ENCODE assay signal across 8 cellular contexts in genomic region chr15:89665449-89666146, GRCh38. TPM values are rescaled to one million over a fixed set of nuclear protein-coding genes. Genes with fewer than 3 reads are reported as not detected.
DNase-seq lines count a peak whose midpoint lies in the region; ATAC-seq and TF ChIP-seq lines count a peak whose summit lies in the region.

No MANE protein-coding gene starts in this region.

- H3K9me3 Mint-ChIP-seq in brain: peaks cover 0 to 2% (median 0%) of the 10 kb centered on the region in 5 experiments
- H3K9me3 Mint-ChIP-seq in immature natural killer cell: no peaks in the 10 kb centered on the region
- no peaks in the 10 kb centered on the region for H3K9me3 Mint-ChIP-seq in stimulated activated effector memory CD8-positive, alpha-beta T cell treated with anti-CD3 and anti-CD28 coated beads, Interleukin-12 subunit alpha, Interleukin-12 subunit beta, amount 100 ng/mL, for 72 hours

- H3F3A ChIP-seq in MM.1S (ENCODE audit: insufficient read depth, low read length): no peaks in the 10 kb centered on the region

- no peaks in the 10 kb centered on the region for H3K9me2 ChIP-seq in MM.1S (replicated peaks; ENCODE audit: insufficient read depth, low read length)

- H3K27ac ChIP-seq in MM.1S (ENCODE audit: low read length): no peak overlapping the region

- no peak overlapping the region for H3K9ac ChIP-seq in MM.1S (ENCODE audit: low read length)

- H3K27me3 Mint-ChIP-seq in brain: peaks cover 21% of the 10 kb centered on the region
- peaks cover 4 to 7% (median 6%) of the 10 kb centered on the region in 3 donors for H3K27me3 Mint-ChIP-seq in immature natural killer cell (ENCODE audit: low read depth in 3 of 3)

- H4K20me1 ChIP-seq in MM.1S (ENCODE audit: insufficient read depth, low read length): no peaks in the 10 kb centered on the region

- H3K4me2 ChIP-seq in MM.1S (ENCODE audit: low read depth, low read length): peak overlapping the region; percentile 77; the same call in 1 of the 2 replicates

- H3K36me3 Mint-ChIP-seq in brain (no peaks in the 10 kb centered on the region), immature natural killer cell (peaks cover 0 to 4% (median 0%) of the 10 kb centered on the region in 3 donors)
- no peaks in the 10 kb centered on the region for H3K36me3 Mint-ChIP-seq in stimulated activated effector memory CD8-positive, alpha-beta T cell treated with anti-CD3 and anti-CD28 coated beads, Interleukin-12 subunit alpha, Interleukin-12 subunit beta, amount 100 ng/mL, for 72 hours

- no peaks in the 10 kb centered on the region for H3K36me3 ChIP-seq in MM.1S (replicated peaks; ENCODE audit: insufficient read depth, low read length)

- peak overlapping the region; percentile 57; the same call in 1 of the 2 replicates for H3K4me3 ChIP-seq in MM.1S (ENCODE audit: low read length)

- H3K4me1 ChIP-seq in MM.1S (ENCODE audit: low read length): no peaks in the 10 kb centered on the region

- H2AFZ ChIP-seq in MM.1S (ENCODE audit: low read length): peak overlapping the region; percentile 55; the same call in 1 of the 2 replicates

- H3K4me3 Mint-ChIP-seq in brain (peak overlapping the region in 4 of 5 experiments; percentile 56 to 80 (median 71)), immature natural killer cell (peak overlapping the region in 4 of 5 donors; percentile 4 to 36 (median 22))
- peak overlapping the region; percentile 34 for H3K4me3 Mint-ChIP-seq in stimulated activated effector memory CD8-positive, alpha-beta T cell treated with anti-CD3 and anti-CD28 coated beads, Interleukin-12 subunit alpha, Interleukin-12 subunit beta, amount 100 ng/mL, for 72 hours

- H3K27me3 ChIP-seq in MM.1S (replicated peaks; ENCODE audit: insufficient read depth, low read length): peaks cover 5% of the 10 kb centered on the region; the same call in 1 of the 2 replicates

- TF ChIP-seq CTCF in GM10266 (IDR thresholded peaks at IDR 0.05; ENCODE audit: control insufficient read depth, insufficient read depth, low read depth, missing control alignments): no peak
- TF ChIP-seq CTCF in MM.1S (IDR thresholded peaks at IDR 0.05; ENCODE audit: low read length): no peak
- no peak for TF ChIP-seq CTCF in brain (conservative IDR thresholded peaks at IDR 0.05)

- H3K4me1 Mint-ChIP-seq in brain: peaks cover 12% of the 10 kb centered on the region
- peaks cover 5 to 6% of the 10 kb centered on the region in 2 donors for H3K4me1 Mint-ChIP-seq in immature natural killer cell
- no peaks in the 10 kb centered on the region for H3K4me1 Mint-ChIP-seq in stimulated activated effector memory CD8-positive, alpha-beta T cell treated with anti-CD3 and anti-CD28 coated beads, Interleukin-12 subunit alpha, Interleukin-12 subunit beta, amount 100 ng/mL, for 72 hours

- ATAC-seq in stimulated activated effector memory CD8-positive, alpha-beta T cell treated with anti-CD3 and anti-CD28 coated beads, Interleukin-12 subunit alpha, Interleukin-12 subunit beta, amount 100 ng/mL, for 72 hours: peak; percentile 68
- no peak for ATAC-seq in GM18873 (IDR thresholded peaks at IDR 0.05; ENCODE audit: low FRiP score, unreplicated experiment)

- H3K27ac Mint-ChIP-seq in brain (no peak overlapping the region), immature natural killer cell (no peak overlapping the region)
- H3K27ac Mint-ChIP-seq in stimulated activated effector memory CD8-positive, alpha-beta T cell treated with anti-CD3 and anti-CD28 coated beads, Interleukin-12 subunit alpha, Interleukin-12 subunit beta, amount 100 ng/mL, for 72 hours: no peak overlapping the region

- peak; percentile 81 for DNase-seq in GM10266 (ENCODE audit: extremely low spot score)
- peak; percentile 44 for DNase-seq in MM.1S
- DNase-seq in immature natural killer cell: peak; percentile 13 to 17 (median 17)
- no peak for DNase-seq in stimulated activated effector memory CD8-positive, alpha-beta T cell treated with anti-CD3 and anti-CD28 coated beads, Interleukin-12 subunit alpha, Interleukin-12 subunit beta, amount 100 ng/mL, for 72 hours (ENCODE audit: low spot score in 2 of 2)
- no peak for DNase-seq in stimulated activated naive CD4-positive, alpha-beta T cell treated with Interleukin-2 at 50 U/mL for 16 hours (lab: John Stamatoyannopoulos, UW)
- no peak for DNase-seq in DMS114 treated with DMSO at 0.1 percent for 48 hours (lab: John Stamatoyannopoulos, UW; ENCODE audit: unreplicated experiment)

- H3K79me2 ChIP-seq in MM.1S (ENCODE audit: low read length): no peaks in the 10 kb centered on the region

- H3K9me3 ChIP-seq in MM.1S (replicated peaks; ENCODE audit: insufficient read depth, low read length): no peaks in the 10 kb centered on the region

RNA-seq across cellular contexts. Expression of gene KIF7, which starts 10.3 kb away (rescaled TPM):
- polyA plus RNA-seq in brain (ENCODE audit: insufficient read depth, low read depth, low replicate concordance): 1.7 TPM
- under 1 TPM in 1 of 3 donors, not detected in 2; 0.16 TPM for polyA plus RNA-seq in immature natural killer cell

RNA-seq across cellular contexts. Expression of gene PLIN1, which starts 13.6 kb away (rescaled TPM):
- polyA plus RNA-seq in brain (ENCODE audit: insufficient read depth, low read depth, low replicate concordance) (3.3 TPM), immature natural killer cell (not detected)

RNA-seq across cellular contexts. Expression of gene PEX11A, which starts 25.0 kb away (rescaled TPM):
- polyA plus RNA-seq in brain (ENCODE audit: insufficient read depth, low read depth, low replicate concordance) (6.5 TPM), immature natural killer cell (1 to 10 TPM; 3.1 to 5.9 (median 5.3) TPM)

RNA-seq across cellular contexts. Expression of gene WDR93, which starts 25.0 kb away (rescaled TPM):
- 0.32 TPM for polyA plus RNA-seq in brain (ENCODE audit: insufficient read depth, low read depth, low replicate concordance)
- polyA plus RNA-seq in immature natural killer cell: under 1 TPM in 2 of 3 donors, not detected in 1; 0.16 to 0.46 TPM

Comparison
In these comparisons a context has a peak if more than half of its experiments do, and no peak if none do; other contexts are left out.
1. DNase-seq: peak in GM10266 (single experiment), MM.1S (single experiment) and immature natural killer cell (3 of 3); none in stimulated activated effector memory CD8-positive, alpha-beta T cell treated with anti-CD3 and anti-CD28 coated beads, Interleukin-12 subunit alpha, Interleukin-12 subunit beta, amount 100 ng/mL, for 72 hours (0 of 2), stimulated activated naive CD4-positive, alpha-beta T cell treated with Interleukin-2 at 50 U/mL for 16 hours (single experiment) and DMS114 treated with DMSO at 0.1 percent for 48 hours (single experiment).
2. Peak in every context shown above with its lines, with median percentiles within 50 percentile points of each other: H3K4me3 Mint-ChIP-seq.